Comparison of ENCODE assay signal across 16 cellular contexts in genomic region chr3:172646439-172647015, GRCh38.
DNase-seq lines count a peak whose midpoint lies in the region; ATAC-seq and TF ChIP-seq lines count a peak whose summit lies in the region.
"Had no signal": no experiment of that assay in that cellular context is flagged by ENCODE, and none has a peak within 500 bp of the region (broad histone marks: within the 10 kb centered on the region; RNA-seq: fewer than 3 reads in every experiment).

No MANE protein-coding gene starts in this region.

- no peak for TF ChIP-seq EP300 in upper lobe of left lung (IDR thresholded peaks at IDR 0.05)

- peaks cover 4% of the 10 kb centered on the region for H3K36me3 Mint-ChIP-seq in T-helper 17 cell (ENCODE audit: low read depth)

- no peak for TF ChIP-seq CTCF in LNCaP clone FGC (IDR thresholded peaks at IDR 0.05; ENCODE audit: control insufficient read depth, extremely low read depth, insufficient read depth)
- no peak for TF ChIP-seq CTCF in upper lobe of left lung (IDR thresholded peaks at IDR 0.05)

- no peaks in the 10 kb centered on the region for H3K9me3 ChIP-seq in T-helper 17 cell (ENCODE audit: control insufficient read depth, low read length, poor library complexity, severe bottlenecking)
- no peaks in the 10 kb centered on the region for H3K9me3 ChIP-seq in upper lobe of left lung

- H3K4me1 Mint-ChIP-seq in T-helper 17 cell, result no peaks in the 10 kb centered on the region
- H3K4me1 Mint-ChIP-seq: naive B cell had no signal

- 72 to 75% methylated on average over 5 of the region's 5 CpGs for WGBS in upper lobe of left lung, 2 donors

- H3K4me1 ChIP-seq in upper lobe of left lung, result peaks cover 13 to 24% (median 19%) of the 10 kb centered on the region in 4 donors

- H3K27ac Mint-ChIP-seq in T-helper 17 cell, result no peak overlapping the region
- H3K27ac Mint-ChIP-seq: dendritic cell treated with granulocyte-macrophage colony-stimulating factor and Interleukin-4, amounts not matched to agents 40 ng/mL and 50 ng/mL, for 4 days; naive B cell had no signal

- in situ Hi-C loops in Caki2 (cut with HindIII; ENCODE audit: low pct_unique_long_range_greater_than_20kb, low sequenced_read_pairs), result no loop called here

- DNase-seq in Caki2 (ENCODE audit: low read depth) (peak; percentile 65), LNCaP clone FGC (ENCODE audit: low read depth) (peak; percentile 62), iris pigment epithelial cell (ENCODE audit: low read depth) (peak; percentile 88), T-helper 17 cell (no peak), upper lobe of left lung (no peak)
- DNase-seq: activated gamma-delta T cell treated with Interleukin-2 at 50 U/mL for 16 hours; Karpas-422; naive B cell; stimulated activated CD4-positive, alpha-beta T cell treated with anti-CD3 and anti-CD28 coated beads, Interleukin-2, amount 100 ng/mL, for 24 hours had no signal

- ATAC-seq in SK-N-SH treated with all-trans-retinoic acid at 6 μM for 48 hours (peak; percentile 56; the same call in 2 of the 3 replicates), T-helper 17 cell (no peak), HG02981 (IDR thresholded peaks at IDR 0.05; ENCODE audit: unreplicated experiment) (no peak), HG03159 (IDR thresholded peaks at IDR 0.05; ENCODE audit: unreplicated experiment) (no peak), upper lobe of left lung (ENCODE audit: low FRiP score in 2 of 2) (no peak)
- ATAC-seq: activated CD4-positive, CD25-positive, alpha-beta regulatory T cell treated with anti-CD3 and anti-CD28 coated beads, Interleukin-2, amount 50 U/mL, for 24 hours had no signal

- no peak overlapping the region for H3K4me3 Mint-ChIP-seq in T-helper 17 cell
- H3K4me3 Mint-ChIP-seq: CD14-positive monocyte; dendritic cell treated with granulocyte-macrophage colony-stimulating factor and Interleukin-4, amounts not matched to agents 40 ng/mL and 50 ng/mL, for 4 days; naive B cell had no signal

- no peaks in the 10 kb centered on the region for H3K27me3 Mint-ChIP-seq in T-helper 17 cell
- H3K27me3 Mint-ChIP-seq: dendritic cell treated with granulocyte-macrophage colony-stimulating factor and Interleukin-4, amounts not matched to agents 40 ng/mL and 50 ng/mL, for 4 days; naive B cell had no signal

- H3K4me3 ChIP-seq in LNCaP clone FGC (ENCODE audit: low read depth, low read length) (no peak overlapping the region), upper lobe of left lung (no peak overlapping the region)

- H3K27me3 ChIP-seq in upper lobe of left lung, result no peaks in the 10 kb centered on the region

- no peak overlapping the region for H3K27ac ChIP-seq in upper lobe of left lung
- H3K27ac ChIP-seq: RWPE1 had no signal

- peaks cover 0 to 12% (median 0%) of the 10 kb centered on the region in 4 donors for H3K36me3 ChIP-seq in upper lobe of left lung

- no peak for TF ChIP-seq POLR2A in upper lobe of left lung (IDR thresholded peaks at IDR 0.05)

TF ChIP-seq in SK-N-SH treated with all-trans-retinoic acid at 6 μM for 48 hours, 23 proteins besides CTCF, POLR2A, EP300 and RAD21:
- TF ChIP-seq SNAI2 (CRISPR knock-in tag; IDR thresholded peaks at IDR 0.05) (peak; percentile 81; the same call in 1 of the 2 replicates), ZNF70 (CRISPR knock-in tag; IDR thresholded peaks at IDR 0.05) (peak; percentile 29; the same call in 1 of the 2 replicates)
- TF ChIP-seq, protein P1, sequence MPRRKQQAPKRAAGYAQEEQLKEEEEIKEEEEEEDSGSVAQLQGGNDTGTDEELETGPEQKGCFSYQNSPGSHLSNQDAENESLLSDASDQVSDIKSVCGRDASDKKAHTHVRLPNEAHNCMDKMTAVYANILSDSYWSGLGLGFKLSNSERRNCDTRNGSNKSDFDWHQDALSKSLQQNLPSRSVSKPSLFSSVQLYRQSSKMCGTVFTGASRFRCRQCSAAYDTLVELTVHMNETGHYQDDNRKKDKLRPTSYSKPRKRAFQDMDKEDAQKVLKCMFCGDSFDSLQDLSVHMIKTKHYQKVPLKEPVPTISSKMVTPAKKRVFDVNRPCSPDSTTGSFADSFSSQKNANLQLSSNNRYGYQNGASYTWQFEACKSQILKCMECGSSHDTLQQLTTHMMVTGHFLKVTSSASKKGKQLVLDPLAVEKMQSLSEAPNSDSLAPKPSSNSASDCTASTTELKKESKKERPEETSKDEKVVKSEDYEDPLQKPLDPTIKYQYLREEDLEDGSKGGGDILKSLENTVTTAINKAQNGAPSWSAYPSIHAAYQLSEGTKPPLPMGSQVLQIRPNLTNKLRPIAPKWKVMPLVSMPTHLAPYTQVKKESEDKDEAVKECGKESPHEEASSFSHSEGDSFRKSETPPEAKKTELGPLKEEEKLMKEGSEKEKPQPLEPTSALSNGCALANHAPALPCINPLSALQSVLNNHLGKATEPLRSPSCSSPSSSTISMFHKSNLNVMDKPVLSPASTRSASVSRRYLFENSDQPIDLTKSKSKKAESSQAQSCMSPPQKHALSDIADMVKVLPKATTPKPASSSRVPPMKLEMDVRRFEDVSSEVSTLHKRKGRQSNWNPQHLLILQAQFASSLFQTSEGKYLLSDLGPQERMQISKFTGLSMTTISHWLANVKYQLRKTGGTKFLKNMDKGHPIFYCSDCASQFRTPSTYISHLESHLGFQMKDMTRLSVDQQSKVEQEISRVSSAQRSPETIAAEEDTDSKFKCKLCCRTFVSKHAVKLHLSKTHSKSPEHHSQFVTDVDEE (CRISPR knock-in tag; IDR thresholded peaks at IDR 0.05), result no peak

Comparison
In these comparisons a context has a peak if more than half of its experiments do, and no peak if none do; other contexts are left out.
1. DNase-seq: peak in Caki2 (single experiment), LNCaP clone FGC (single experiment) and iris pigment epithelial cell (single experiment); none in T-helper 17 cell (0 of 3) and upper lobe of left lung (0 of 2).